ENCODE assay signal across 11 cellular contexts in the genomic region with DNA sequence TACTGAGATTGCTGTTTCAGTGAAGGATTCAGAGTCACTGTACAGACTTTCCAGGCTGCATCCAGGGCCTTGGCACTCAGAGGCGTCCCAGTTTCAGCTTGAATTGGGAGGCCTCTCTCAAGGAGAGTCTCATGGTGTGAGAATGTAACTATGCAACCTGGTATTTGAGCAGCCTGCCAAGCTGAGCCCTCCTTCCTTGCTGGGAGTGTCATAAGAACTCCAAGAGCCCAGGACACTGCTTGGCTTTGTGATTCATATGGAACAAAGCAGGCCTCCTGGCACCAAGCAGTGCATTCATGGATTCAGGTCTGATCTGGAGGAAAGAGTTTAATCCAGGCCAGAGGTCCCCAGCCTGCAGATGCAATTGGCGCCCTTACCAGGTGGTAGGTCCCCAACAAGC.
A peak's percentile ranks its signal among the peaks of the same experiment; 100 is the strongest.
DNase-seq lines count a peak whose midpoint lies in the region; ATAC-seq and TF ChIP-seq lines count a peak whose summit lies in the region.
"Had no signal": no experiment of that assay in that cellular context is flagged by ENCODE, and none has a peak within 500 bp of the region (broad histone marks: within the 10 kb centered on the region; RNA-seq: fewer than 3 reads in every experiment).

No MANE protein-coding gene starts in this region.

- TF ChIP-seq CTCF in AG10803 (conservative IDR thresholded peaks at IDR 0.05; ENCODE audit: low read length) (no peak), osteoblast (IDR thresholded peaks at IDR 0.05; ENCODE audit: extremely low read depth, low read depth, low read length) (no peak)

- no peaks in the 10 kb centered on the region for H3K36me3 Mint-ChIP-seq in naive thymus-derived CD8-positive, alpha-beta T cell

- H3K4me3 ChIP-seq in AG10803 (ENCODE audit: low read length) (no peak overlapping the region), adipocyte (ENCODE audit: low read length) (peak overlapping the region; percentile 28), osteoblast (ENCODE audit: insufficient read depth, low read length) (no peak overlapping the region)

- H3K27me3 Mint-ChIP-seq in naive thymus-derived CD8-positive, alpha-beta T cell: peaks cover 0 to 7% (median 0%) of the 10 kb centered on the region in 5 donors
- H3K27me3 Mint-ChIP-seq: CD4-positive, alpha-beta T cell had no signal

- no peak overlapping the region for H3K4me3 Mint-ChIP-seq in naive thymus-derived CD8-positive, alpha-beta T cell
- H3K4me3 Mint-ChIP-seq: CD4-positive, alpha-beta T cell had no signal

- H3K36me3 ChIP-seq in adipocyte (ENCODE audit: control insufficient read depth, insufficient read depth, low read length, severe bottlenecking) (peaks cover 25% of the 10 kb centered on the region), osteoblast (ENCODE audit: insufficient read depth, low read length) (peaks cover 13% of the 10 kb centered on the region)

- H3K9ac ChIP-seq in adipocyte (ENCODE audit: low read length): peak overlapping the region; percentile 74

- H3K4me1 Mint-ChIP-seq in naive thymus-derived CD8-positive, alpha-beta T cell: peaks cover 0 to 6% (median 0%) of the 10 kb centered on the region in 4 donors

- H3K79me2 ChIP-seq in osteoblast (ENCODE audit: insufficient read depth, low read length): peaks cover 32% of the 10 kb centered on the region

- peak; percentile 70 for ATAC-seq in Right ventricle myocardium inferior
- no peak for ATAC-seq in naive thymus-derived CD8-positive, alpha-beta T cell

- no peak overlapping the region for H3K4me2 ChIP-seq in osteoblast (ENCODE audit: insufficient read depth, low read length)

- no peak overlapping the region for H2AFZ ChIP-seq in osteoblast (ENCODE audit: low read length)

- POLR2A ChIA-PET in naive thymus-derived CD8-positive, alpha-beta T cell (lab: Charles Lee): no interaction called here

- no peak overlapping the region for H3K27ac Mint-ChIP-seq in naive thymus-derived CD8-positive, alpha-beta T cell
- H3K27ac Mint-ChIP-seq: CD4-positive, alpha-beta T cell had no signal

- H3K27me3 ChIP-seq in adipocyte (replicated peaks; ENCODE audit: control insufficient read depth, insufficient read depth, low read length): no peaks in the 10 kb centered on the region
- no peaks in the 10 kb centered on the region for H3K27me3 ChIP-seq in osteoblast (ENCODE audit: insufficient read depth, low read length)

- intact Hi-C loops in Right ventricle myocardium inferior (cut with DNase I): no loop called here

- no peaks in the 10 kb centered on the region for H4K20me1 ChIP-seq in osteoblast (ENCODE audit: insufficient read depth, low read length)

- H3K9me3 Mint-ChIP-seq in naive thymus-derived CD8-positive, alpha-beta T cell: peaks cover 0 to 2% (median 0%) of the 10 kb centered on the region in 9 donors
- H3K9me3 Mint-ChIP-seq: CD4-positive, alpha-beta T cell had no signal

- no peaks in the 10 kb centered on the region for H3K9me3 ChIP-seq in adipocyte (ENCODE audit: control insufficient read depth, low read length)
- no peaks in the 10 kb centered on the region for H3K9me3 ChIP-seq in osteoblast (ENCODE audit: low read depth, low read length)

- peak; percentile 99 for DNase-seq in AG10803 (ENCODE audit: low read depth)
- peak; percentile 93 for DNase-seq in adipocyte (ENCODE audit: low read depth)
- DNase-seq in Right ventricle myocardium inferior (ENCODE audit: missing footprints): no peak
- peak; percentile 89 for DNase-seq in osteoblast (ENCODE audit: insufficient read length, low spot score, missing footprints)
- DNase-seq in DMS 273 (lab: John Stamatoyannopoulos, UW; ENCODE audit: unreplicated experiment): no peak
- no peak for DNase-seq in naive thymus-derived CD8-positive, alpha-beta T cell
- no peak for DNase-seq in AML-193 (lab: John Stamatoyannopoulos, UW)
- DNase-seq in GOT3 (lab: John Stamatoyannopoulos, UW): no peak
- DNase-seq: activated CD4-positive, alpha-beta T cell treated with anti-CD3 and anti-CD28 coated beads for 4 hours; CD4-positive, alpha-beta T cell; NCI-H69 had no signal

- H3K4me1 ChIP-seq in adipocyte (ENCODE audit: control insufficient read depth, insufficient read depth, low read length) (peaks cover 61% of the 10 kb centered on the region), osteoblast (ENCODE audit: insufficient read depth, low read length) (peaks cover 17% of the 10 kb centered on the region)

- peak overlapping the region; percentile 80 for H3K27ac ChIP-seq in osteoblast (ENCODE audit: low read depth, low read length)

Comparison
In these comparisons a context has a peak if more than half of its experiments do, and no peak if none do; other contexts are left out.
1. DNase-seq: peak in AG10803 (single experiment), adipocyte (single experiment) and osteoblast (single experiment); none in Right ventricle myocardium inferior (single experiment), DMS 273 (single experiment), naive thymus-derived CD8-positive, alpha-beta T cell (0 of 10), AML-193 (0 of 2) and GOT3 (single experiment).